Comparison of ENCODE assay signal across 31 cellular contexts in genomic region chr7:149099058-149099457, GRCh38.
"Had no signal": no experiment of that assay in that cellular context is flagged by ENCODE, and none has a peak within 500 bp of the region (broad histone marks: within the 10 kb centered on the region; RNA-seq: fewer than 3 reads in every experiment).

No MANE protein-coding gene starts in this region.

- H3K4me1 ChIP-seq: adrenal gland, body of pancreas, colonic mucosa, foreskin keratinocyte, gastrocnemius medialis, heart left ventricle had no signal

- H3K9me3 ChIP-seq: adrenal gland, body of pancreas, colonic mucosa, gastrocnemius medialis, heart left ventricle had no signal

- ATAC-seq: activated CD4-positive, alpha-beta T cell treated with anti-CD3 and anti-CD28 coated beads for 36 hours; activated CD8-positive, alpha-beta memory T cell treated with anti-CD3 and anti-CD28 coated beads, Interleukin-2, amount 10 ng/mL, durations not matched to agents 7 days and 5 days; activated CD8-positive, alpha-beta T cell treated with anti-CD3 and anti-CD28 coated beads, Interleukin-2, amount 10 ng/mL, durations not matched to agents 7 days and 5 days; activated naive CD8-positive, alpha-beta T cell treated with anti-CD3 and anti-CD28 coated beads, Interleukin-2, amount 50 U/mL, for 24 hours; body of pancreas; esophagus mucosa; foreskin keratinocyte; gastrocnemius medialis; heart left ventricle; T-cell had no signal

- H3K27me3 ChIP-seq: adrenal gland, body of pancreas, colonic mucosa, foreskin keratinocyte, gastrocnemius medialis, heart left ventricle had no signal

- H3K4me3 ChIP-seq: adrenal gland, body of pancreas, colonic mucosa, gastrocnemius medialis, heart left ventricle had no signal

- H3K36me3 ChIP-seq: adrenal gland, colonic mucosa, gastrocnemius medialis, heart left ventricle, WERI-Rb-1 had no signal

- H3K27ac ChIP-seq: adrenal gland, body of pancreas, colonic mucosa, foreskin keratinocyte, gastrocnemius medialis, heart left ventricle, WERI-Rb-1 had no signal

- DNase-seq: activated CD4-positive, alpha-beta memory T cell treated with anti-CD3 and anti-CD28 coated beads for 36 hours; activated CD4-positive, alpha-beta T cell treated with anti-CD3 and anti-CD28 coated beads for 36 hours; activated CD4-positive, alpha-beta T cell treated with anti-CD3 and anti-CD28 coated beads, Interleukin-2, amount 10 ng/mL, durations not matched to agents 24 days and 14 days; activated CD4-positive, CD25-positive, alpha-beta regulatory T cell; activated CD4-positive, CD25-positive, alpha-beta regulatory T cell treated with anti-CD3 and anti-CD28 coated beads, Interleukin-2, amount 50 U/mL, for 72 hours; activated CD8-positive, alpha-beta memory T cell treated with anti-CD3 and anti-CD28 coated beads, Interleukin-2, amount 10 ng/mL, durations not matched to agents 7 days and 5 days; activated CD8-positive, alpha-beta memory T cell treated with anti-CD3 and anti-CD28 coated beads, Interleukin-2, amount 50 U/mL, for 4 hours; activated CD8-positive, alpha-beta T cell treated with anti-CD3 and anti-CD28 coated beads, Interleukin-2, amount 10 ng/mL, durations not matched to agents 7 days and 5 days; activated effector memory CD4-positive, alpha-beta T cell treated with anti-CD3 and anti-CD28 coated beads, Interleukin-2, amount 50 U/mL, for 16 hours; activated naive CD4-positive, alpha-beta T cell treated with anti-CD3 and anti-CD28 coated beads for 36 hours; activated naive CD8-positive, alpha-beta T cell treated with anti-CD3 and anti-CD28 coated beads for 36 hours; activated naive CD8-positive, alpha-beta T cell treated with anti-CD3 and anti-CD28 coated beads, Interleukin-2, amount 50 U/mL, for 24 hours; activated T-cell treated with anti-CD3 and anti-CD28 coated beads, Interleukin-2, amount 50 U/mL, for 1 hour; activated T-cell treated with anti-CD3 and anti-CD28 coated beads, Interleukin-2, amount 50 U/mL, for 48 hours; adrenal gland; amygdala; aorta; body of pancreas; central memory CD4-positive, alpha-beta T cell; cerebellar nuclear complex; colonic mucosa; effector memory CD4-positive, alpha-beta T cell; endodermal cell; foreskin keratinocyte; gastrocnemius medialis; glutamatergic neuron; heart left ventricle; T-cell; T-helper 9 cell; WERI-Rb-1 had no signal
